In genomic region chr9:114098021-114098659, GRCh38 we compare ENCODE assay signal across 9 cellular contexts. TPM values are rescaled to one million over a fixed set of nuclear protein-coding genes. Genes with fewer than 3 reads are reported as not detected.
A peak's percentile ranks its signal among the peaks of the same experiment; 100 is the strongest.
DNase-seq lines count a peak whose midpoint lies in the region; ATAC-seq and TF ChIP-seq lines count a peak whose summit lies in the region.
"Had no signal": no experiment of that assay in that cellular context is flagged by ENCODE, and none has a peak within 500 bp of the region (broad histone marks: within the 10 kb centered on the region; RNA-seq: fewer than 3 reads in every experiment).

No MANE protein-coding gene starts in this region.

- no peak for TF ChIP-seq EP300 in esophagus muscularis mucosa (IDR thresholded peaks at IDR 0.05)

- peak overlapping the region; percentile 75 for H3K4me2 ChIP-seq in PC-3 (ENCODE audit: low read length)

- 0 out of 2 replicates have a peak, but pooled peaks cover 6% of the 10 kb centered on the region for H3K9me3 ChIP-seq in PC-3 (ENCODE audit: low read length)
- H3K9me3 ChIP-seq in esophagus muscularis mucosa = peaks cover 0 to 3% (median 0%) of the 10 kb centered on the region in 4 donors

- in situ Hi-C loops in GM13977 (cut with MboI; ENCODE audit: low pct_unique_long_range_greater_than_20kb, low sequenced_read_pairs, unreplicated experiment) = no loop called here

- H3K4me3 ChIP-seq in PC-3 (ENCODE audit: low read length) = peak overlapping the region; percentile 69
- peak overlapping the region; percentile 45 to 58 (median 48) for H3K4me3 ChIP-seq in esophagus muscularis mucosa

- intact Hi-C loops in PC-3 (cut with micrococcal nuclease) (no loop called here), esophagus muscularis mucosa (cut with DNase I) (no loop called here)

- no peaks in the 10 kb centered on the region for H3K9me3 Mint-ChIP-seq in natural killer cell treated with Interleukin-12 subunit alpha and Interleukin-12 subunit beta and Interleukin-15 and Interleukin-18, amount 100 ng/mL, for 72 hours

- no peaks in the 10 kb centered on the region for H3F3A ChIP-seq in PC-3 (ENCODE audit: low read length, unreplicated experiment)

- H3K36me3 Mint-ChIP-seq in natural killer cell treated with Interleukin-12 subunit alpha and Interleukin-12 subunit beta and Interleukin-15 and Interleukin-18, amount 100 ng/mL, for 72 hours = peaks cover 6% of the 10 kb centered on the region

- CTCF ChIA-PET in PC-3 (lab: Charles Lee) = interaction anchor here (0.6 kb wide), 1 partner anchor 163 kb away, joined by 6 read pairs; no protein-coding TSS in a partner anchor

- no peaks in the 10 kb centered on the region for H3K79me2 ChIP-seq in PC-3 (ENCODE audit: low read length)

- no peaks in the 10 kb centered on the region for H3K27me3 ChIP-seq in PC-3 (ENCODE audit: low read length)
- peaks cover 0 to 67% (median 18%) of the 10 kb centered on the region in 4 donors for H3K27me3 ChIP-seq in esophagus muscularis mucosa

- H2AFZ ChIP-seq in PC-3 (ENCODE audit: low read length) = peak overlapping the region; percentile 64; the same call in 1 of the 2 replicates

- H4K20me1 ChIP-seq in PC-3 (ENCODE audit: low read length) = no peaks in the 10 kb centered on the region

- H3K36me3 ChIP-seq in PC-3 (ENCODE audit: low read depth, low read length) (no peaks in the 10 kb centered on the region), esophagus muscularis mucosa (no peaks in the 10 kb centered on the region)

- TF ChIP-seq CTCF in GM13977 (IDR thresholded peaks at IDR 0.05; ENCODE audit: extremely low read depth, insufficient read depth, missing control alignments) = no peak
- no peak for TF ChIP-seq CTCF in PC-3 (conservative IDR thresholded peaks at IDR 0.05; ENCODE audit: low read depth, low read length)
- no peak for TF ChIP-seq CTCF in esophagus muscularis mucosa (IDR thresholded peaks at IDR 0.05)

- ATAC-seq in PC-3 (peak; percentile 70), HG03196 (IDR thresholded peaks at IDR 0.05; ENCODE audit: unreplicated experiment) (no peak), HG03460 (IDR thresholded peaks at IDR 0.05; ENCODE audit: unreplicated experiment) (no peak)
- peak; percentile 60 to 82 for ATAC-seq in natural killer cell treated with Interleukin-12 subunit alpha and Interleukin-12 subunit beta and Interleukin-15 and Interleukin-18, amount 100 ng/mL, for 72 hours

- DNase-seq in GM13977 (ENCODE audit: low spot score) (peak; percentile 42), PC-3 (peak; percentile 39), esophagus muscularis mucosa (ENCODE audit: extremely low spot score) (no peak), globus pallidus (ENCODE audit: low spot score) (no peak), cerebellar nuclear complex (lab: John Stamatoyannopoulos, UW) (no peak)
- no peak for DNase-seq in natural killer cell treated with Interleukin-12 subunit alpha and Interleukin-12 subunit beta and Interleukin-15 and Interleukin-18, amount 100 ng/mL, for 72 hours (ENCODE audit: low spot score)

- BruUV-seq in PC-3 (replicated peaks; lab: Mats Ljungman, UMichigan) = no TSS peak

- peak overlapping the region; percentile 67 for H3K4me3 Mint-ChIP-seq in natural killer cell treated with Interleukin-12 subunit alpha and Interleukin-12 subunit beta and Interleukin-15 and Interleukin-18, amount 100 ng/mL, for 72 hours

- no CpG with 5 or more reads among the region's 62 CpGs for WGBS in esophagus muscularis mucosa

- peaks cover 27 to 36% of the 10 kb centered on the region in 2 donors for H3K27me3 Mint-ChIP-seq in natural killer cell treated with Interleukin-12 subunit alpha and Interleukin-12 subunit beta and Interleukin-15 and Interleukin-18, amount 100 ng/mL, for 72 hours

- H3K4me1 ChIP-seq in PC-3 (ENCODE audit: insufficient read depth, low read length) (no peaks in the 10 kb centered on the region), esophagus muscularis mucosa (peaks cover 7 to 19% (median 17%) of the 10 kb centered on the region in 4 donors)

- POLR2A ChIA-PET in PC-3 (lab: Charles Lee; ENCODE audit: unreplicated experiment) = no interaction called here

- H3K9ac ChIP-seq in PC-3 (ENCODE audit: low read length) = no peak overlapping the region

- H3K27ac Mint-ChIP-seq in natural killer cell treated with Interleukin-12 subunit alpha and Interleukin-12 subunit beta and Interleukin-15 and Interleukin-18, amount 100 ng/mL, for 72 hours = no peak overlapping the region

- no peak for TF ChIP-seq POLR2A in esophagus muscularis mucosa (IDR thresholded peaks at IDR 0.05; ENCODE audit: low read depth)

- H3K27ac ChIP-seq in PC-3 (ENCODE audit: low read length) (no peak overlapping the region), esophagus muscularis mucosa (replicated peaks in 1 of 4) (no peak overlapping the region)

- H3K4me1 Mint-ChIP-seq in natural killer cell treated with Interleukin-12 subunit alpha and Interleukin-12 subunit beta and Interleukin-15 and Interleukin-18, amount 100 ng/mL, for 72 hours (ENCODE audit: low read depth in 2 of 2) = peaks cover 0 to 4% of the 10 kb centered on the region in 2 donors

- H3K9me2 ChIP-seq in PC-3 (replicated peaks; ENCODE audit: low read length) = no peaks in the 10 kb centered on the region

RNA-seq across cellular contexts. Expression of gene KIF12, which starts 1.0 kb away (rescaled TPM):
- total RNA-seq in PC-3 (2014; rRNA removed) (4.4 and 6.3 TPM in 2 replicates), esophagus muscularis mucosa (not detected)
- not detected for total RNA-seq in natural killer cell treated with Interleukin-12 subunit alpha and Interleukin-12 subunit beta and Interleukin-15 and Interleukin-18, amount 100 ng/mL, for 72 hours
- total RNA-seq: mononuclear cell had no signal

RNA-seq across cellular contexts. Expression of gene AMBP, which starts 20.0 kb away (rescaled TPM):
- total RNA-seq in PC-3 (2014; rRNA removed) (0.22 TPM in 1 of 2 replicates, not detected in the other), esophagus muscularis mucosa (not detected)
- not detected for total RNA-seq in natural killer cell treated with Interleukin-12 subunit alpha and Interleukin-12 subunit beta and Interleukin-15 and Interleukin-18, amount 100 ng/mL, for 72 hours
- total RNA-seq: mononuclear cell had no signal

RNA-seq across cellular contexts. Expression of gene COL27A1, which starts 57.2 kb away (rescaled TPM):
- 4.3 and 11.4 TPM in 2 replicates for total RNA-seq in PC-3 (2014; rRNA removed)
- total RNA-seq in esophagus muscularis mucosa = 1 to 10 TPM; 1.8 to 3.3 (median 2.7) TPM
- total RNA-seq in natural killer cell treated with Interleukin-12 subunit alpha and Interleukin-12 subunit beta and Interleukin-15 and Interleukin-18, amount 100 ng/mL, for 72 hours = 1 to 10 TPM; 1.5 to 1.6 TPM

Comparison
In these comparisons a context has a peak if more than half of its experiments do, and no peak if none do; other contexts are left out.
1. DNase-seq: peak in GM13977 (single experiment) and PC-3 (single experiment); none in esophagus muscularis mucosa (single experiment), natural killer cell treated with Interleukin-12 subunit alpha and Interleukin-12 subunit beta and Interleukin-15 and Interleukin-18, amount 100 ng/mL, for 72 hours (single experiment), globus pallidus (single experiment) and cerebellar nuclear complex (0 of 2).
2. ATAC-seq: peak in PC-3 (single experiment) and natural killer cell treated with Interleukin-12 subunit alpha and Interleukin-12 subunit beta and Interleukin-15 and Interleukin-18, amount 100 ng/mL, for 72 hours (2 of 2); none in HG03196 (single experiment) and HG03460 (single experiment).